Comparison of ENCODE assay signal across 19 cellular contexts in genomic region chr5:137292461-137293025, GRCh38.
DNase-seq lines count a peak whose midpoint lies in the region; TF ChIP-seq lines count a peak whose summit lies in the region.
"Had no signal": no experiment of that assay in that cellular context is flagged by ENCODE, and none has a peak within 500 bp of the region (broad histone marks: within the 10 kb centered on the region; RNA-seq: fewer than 3 reads in every experiment).

No MANE protein-coding gene starts in this region.

- H3K27ac ChIP-seq in VCaP: peak overlapping the region; percentile 87
- H3K27ac ChIP-seq in transverse colon: no peak overlapping the region
- H3K27ac ChIP-seq: gastrocnemius medialis, lower lobe of right lung, SJSA1 had no signal

- WGBS in transverse colon (ENCODE audit: low coverage in 1 of 2), 2 donors: 40 to 41% methylated on average over 8 of the region's 8 CpGs

- H3K9me3 ChIP-seq in transverse colon: no peaks in the 10 kb centered on the region
- H3K9me3 ChIP-seq: gastrocnemius medialis, lower lobe of right lung, SJSA1 had no signal

- DNase-seq in NCI-H1417 (lab: John Stamatoyannopoulos, UW) (peak in 2 of 3 experiments; percentile 24 to 71), NCI-H1417 treated with DMSO at 0.1 percent for 48 hours (lab: John Stamatoyannopoulos, UW) (no peak), NCI-H774 (lab: John Stamatoyannopoulos, UW) (peak; percentile 40), transverse colon (peak; percentile 11), DMS153 (lab: John Stamatoyannopoulos, UW) (no peak), islet precursor cell (no peak)
- no peak for DNase-seq in stimulated activated CD4-positive, alpha-beta T cell treated with anti-CD3 and anti-CD28 coated beads, Interleukin-1b, Interleukin-23, amount 100 ng/mL, for 48 hours
- DNase-seq: activated effector memory CD4-positive, alpha-beta T cell treated with anti-CD3 and anti-CD28 coated beads, Interleukin-2, amount 50 U/mL, for 16 hours; activated T-cell treated with anti-CD3 and anti-CD28 coated beads, Interleukin-2, amount 50 U/mL, for 24 hours; Calu3; gastrocnemius medialis; lower lobe of right lung; naive thymus-derived CD8-positive, alpha-beta T cell; NCI-H1436; nucleus accumbens; stimulated activated naive B cell treated with anti-CD40 and anti-IgM and Interleukin-4, amounts not matched to agents 10 μg/mL and 1 μg/mL and 100 μg/mL, for 72 hours had no signal

- intact Hi-C loops in transverse colon (cut with DNase I; ENCODE audit: low total_unique reads): no loop called here

- peaks cover 33% of the 10 kb centered on the region for H3K27me3 ChIP-seq in transverse colon
- H3K27me3 ChIP-seq: gastrocnemius medialis had no signal

- no peak for TF ChIP-seq EP300 in transverse colon (IDR thresholded peaks at IDR 0.05; ENCODE audit: low read depth)

- TF ChIP-seq CTCF in VCaP (conservative IDR thresholded peaks at IDR 0.05) (no peak), transverse colon (IDR thresholded peaks at IDR 0.05) (no peak)

- in situ Hi-C loops in transverse colon (cut with MboI; ENCODE audit: low pct_ligation_motif_present in 1 of 4, low pct_unique_long_range_greater_than_20kb in 1 of 4, low sequenced_read_pairs in 3 of 4): no loop called here

- peaks cover 0 to 5% (median 1%) of the 10 kb centered on the region in 4 donors for H3K4me1 ChIP-seq in transverse colon
- H3K4me1 ChIP-seq: lower lobe of right lung, SJSA1 had no signal

- no peaks in the 10 kb centered on the region for H3K36me3 ChIP-seq in transverse colon
- H3K36me3 ChIP-seq: gastrocnemius medialis, lower lobe of right lung, SJSA1 had no signal

- H3K4me3 ChIP-seq in transverse colon: no peak overlapping the region
- H3K4me3 ChIP-seq: gastrocnemius medialis, K562, lower lobe of right lung, SJSA1 had no signal

- TF ChIP-seq POLR2A in transverse colon (IDR thresholded peaks at IDR 0.05): no peak

Comparison
In these comparisons a context has a peak if more than half of its experiments do, and no peak if none do; other contexts are left out.
1. DNase-seq: peak in NCI-H1417 (2 of 3), NCI-H774 (single experiment) and transverse colon (single experiment); none in NCI-H1417 treated with DMSO at 0.1 percent for 48 hours (single experiment), DMS153 (single experiment), islet precursor cell (single experiment) and stimulated activated CD4-positive, alpha-beta T cell treated with anti-CD3 and anti-CD28 coated beads, Interleukin-1b, Interleukin-23, amount 100 ng/mL, for 48 hours (single experiment).